ENCODE assay signal across 21 cellular contexts in genomic region chr9:128633601-128634000, GRCh38. TPM values are rescaled to one million over a fixed set of nuclear protein-coding genes. Genes with fewer than 3 reads are reported as not detected.
A peak's percentile ranks its signal among the peaks of the same experiment; 100 is the strongest.
DNase-seq lines count a peak whose midpoint lies in the region; TF ChIP-seq lines count a peak whose summit lies in the region.
"Had no signal": no experiment of that assay in that cellular context is flagged by ENCODE, and none has a peak within 500 bp of the region (broad histone marks: within the 10 kb centered on the region; RNA-seq: fewer than 3 reads in every experiment).

No MANE protein-coding gene starts in this region.

- no peak overlapping the region for H2AK5ac ChIP-seq in neuronal stem cell (ENCODE audit: low read depth, low read length)

- H2BK12ac ChIP-seq in neuronal stem cell (ENCODE audit: low read length), result no peak overlapping the region

- TF ChIP-seq CTCF in Caco-2 (IDR thresholded peaks at IDR 0.05; ENCODE audit: insufficient read depth in 1 of 2, low read depth in 1 of 2, low read length in 1 of 2, severe bottlenecking in 1 of 2, unreplicated experiment in 1 of 2), result no peak
- no peak for TF ChIP-seq CTCF in chondrocyte (IDR thresholded peaks at IDR 0.05)
- TF ChIP-seq CTCF in neural crest cell (conservative IDR thresholded peaks at IDR 0.05), result no peak

- no peak overlapping the region for H3K14ac ChIP-seq in neuronal stem cell (ENCODE audit: low read length)

- H3K79me1 ChIP-seq in neuronal stem cell (ENCODE audit: low read depth, low read length), result peaks cover 12% of the 10 kb centered on the region

- DNase-seq in Caco-2 (no peak), Karpas-422 (peak; percentile 46), chondrocyte (ENCODE audit: low spot score) (no peak), neural crest cell (ENCODE audit: low read depth, low spot score) (no peak), Ammon's horn (ENCODE audit: low spot score) (no peak), neuronal stem cell (ENCODE audit: low spot score) (no peak), NCI-H774 (lab: John Stamatoyannopoulos, UW) (no peak)
- DNase-seq: activated effector memory CD4-positive, alpha-beta T cell treated with Interleukin-2 at 50 U/mL for 16 hours; dorsolateral prefrontal cortex; erythroblast; foreskin keratinocyte; hypothalamus; NCI-H1417 treated with DMSO at 0.1 percent for 48 hours; NCI-H2107; SHP77 treated with DMSO at 0.1 percent for 48 hours; stimulated activated CD4-positive, alpha-beta T cell treated with anti-CD3 and anti-CD28 coated beads, Interleukin-2, amount 100 ng/mL, for 48 hours; upper lobe of right lung; WERI-Rb-1 had no signal

- peak overlapping the region; percentile 95 for H3K27ac Mint-ChIP-seq in Caco-2 (ENCODE audit: unreplicated experiment)
- peak overlapping the region; percentile 85 for H3K27ac Mint-ChIP-seq in chondrocyte (ENCODE audit: unreplicated experiment)
- H3K27ac Mint-ChIP-seq in neural crest cell (ENCODE audit: unreplicated experiment), result no peak overlapping the region

- H4K8ac ChIP-seq in neuronal stem cell (ENCODE audit: low read depth, low read length), result no peak overlapping the region

- H3K4me1 Mint-ChIP-seq in Caco-2 (ENCODE audit: low read depth, unreplicated experiment) (peaks cover 12% of the 10 kb centered on the region), chondrocyte (ENCODE audit: low read depth) (peaks cover 35% of the 10 kb centered on the region), neural crest cell (peaks cover 5% of the 10 kb centered on the region)

- H3K27ac ChIP-seq in Karpas-422 (ENCODE audit: low read length), result no peak overlapping the region
- H3K27ac ChIP-seq in neuronal stem cell (replicated peaks; ENCODE audit: low read length), result no peak overlapping the region
- H3K27ac ChIP-seq: BLaER1, foreskin keratinocyte, WERI-Rb-1 had no signal

- H3K79me2 ChIP-seq in Karpas-422 (ENCODE audit: low read length), result no peaks in the 10 kb centered on the region

- no peaks in the 10 kb centered on the region for H3K9me2 ChIP-seq in Karpas-422 (replicated peaks; ENCODE audit: insufficient read depth, low read length)

- H3K4me3 ChIP-seq in Caco-2 (ENCODE audit: low read depth, low read length) (no peak overlapping the region), Karpas-422 (ENCODE audit: low read length) (no peak overlapping the region), neuronal stem cell (ENCODE audit: low read length in 2 of 2) (no peak overlapping the region)
- H3K4me3 ChIP-seq: adrenal gland, BLaER1, dorsolateral prefrontal cortex, smooth muscle cell had no signal

- H4K20me1 ChIP-seq in Karpas-422 (ENCODE audit: insufficient read depth, low read depth, low read length), result no peaks in the 10 kb centered on the region

- H3K36me3 ChIP-seq in Caco-2 (ENCODE audit: control insufficient read depth, insufficient read depth, low read length) (peaks cover 9% of the 10 kb centered on the region), Karpas-422 (ENCODE audit: insufficient read depth, low read length) (0 out of 2 replicates have a peak, but pooled peaks cover 6% of the 10 kb centered on the region), neuronal stem cell (replicated peaks in 1 of 2; ENCODE audit: control insufficient read depth in 2 of 2, insufficient read depth in 2 of 2, low read length in 2 of 2) (peaks cover 52 to 97% of the 10 kb centered on the region in 2 donors)

- no peak overlapping the region for H2BK5ac ChIP-seq in neuronal stem cell (ENCODE audit: low read length)

- WGBS in neuronal stem cell (ENCODE audit: extremely low coverage in 2 of 2, insufficient read length in 2 of 2, insufficient replicate concordance in 1 of 2), 2 donors, result no CpG with 5 or more reads among the region's 11 CpGs

- POLR2A ChIA-PET in Caco-2 (lab: Charles Lee), result no interaction called here

- no peak overlapping the region for H3K23ac ChIP-seq in neuronal stem cell (ENCODE audit: low read depth, low read length, poor library complexity)

- no peaks in the 10 kb centered on the region for H3K27me3 Mint-ChIP-seq in Caco-2 (ENCODE audit: insufficient read depth, unreplicated experiment)
- no peaks in the 10 kb centered on the region for H3K27me3 Mint-ChIP-seq in chondrocyte (ENCODE audit: low read depth)
- peaks cover 2% of the 10 kb centered on the region for H3K27me3 Mint-ChIP-seq in neural crest cell (ENCODE audit: low read depth)

- BruUV-seq in Caco-2 (replicated peaks; lab: Mats Ljungman, UMichigan), result TSS peak; percentile 49

- no peaks in the 10 kb centered on the region for H3K9me3 Mint-ChIP-seq in Caco-2 (ENCODE audit: unreplicated experiment)
- H3K9me3 Mint-ChIP-seq in chondrocyte (ENCODE audit: low read depth), result no peaks in the 10 kb centered on the region
- no peaks in the 10 kb centered on the region for H3K9me3 Mint-ChIP-seq in neural crest cell

- H4K91ac ChIP-seq in neuronal stem cell (ENCODE audit: low read depth, low read length, poor library complexity), result no peak overlapping the region

- H3K4me1 ChIP-seq in Caco-2, result peaks cover 26% of the 10 kb centered on the region
- no peaks in the 10 kb centered on the region for H3K4me1 ChIP-seq in Karpas-422 (ENCODE audit: low read length)
- peaks cover 0 to 8% of the 10 kb centered on the region in 2 donors for H3K4me1 ChIP-seq in neuronal stem cell (ENCODE audit: control insufficient read depth in 2 of 2, insufficient read depth in 1 of 2, low read depth in 1 of 2, low read length in 2 of 2)

- H3K18ac ChIP-seq in neuronal stem cell (ENCODE audit: low read length), result no peak overlapping the region

- H3K9me3 ChIP-seq in Caco-2 (no peaks in the 10 kb centered on the region), Karpas-422 (ENCODE audit: low read length) (no peaks in the 10 kb centered on the region), neuronal stem cell (replicated peaks in 1 of 2; ENCODE audit: control insufficient read depth in 2 of 2, insufficient read depth in 1 of 2, low read depth in 1 of 2, low read length in 2 of 2) (no peaks in the 10 kb centered on the region)
- H3K9me3 ChIP-seq: adrenal gland, BLaER1, upper lobe of right lung had no signal

- H3K27me3 ChIP-seq in Caco-2 (replicated peaks; ENCODE audit: control insufficient read depth, insufficient read depth, low read length) (no peaks in the 10 kb centered on the region), Karpas-422 (ENCODE audit: low read length) (no peaks in the 10 kb centered on the region), neuronal stem cell (ENCODE audit: control insufficient read depth in 3 of 3, insufficient read depth in 3 of 3, low read depth in 1 of 3, low read length in 3 of 3) (no peaks in the 10 kb centered on the region)
- H3K27me3 ChIP-seq: adrenal gland, BLaER1, dorsolateral prefrontal cortex, foreskin keratinocyte, upper lobe of right lung had no signal

- CTCF ChIA-PET in Caco-2 (lab: Charles Lee), result no interaction called here

- no peak overlapping the region for H2BK15ac ChIP-seq in neuronal stem cell (ENCODE audit: low read length)

- H3K4me3 Mint-ChIP-seq in Caco-2 (ENCODE audit: unreplicated experiment) (no peak overlapping the region), chondrocyte (ENCODE audit: unreplicated experiment) (no peak overlapping the region), neural crest cell (peak overlapping the region; percentile 47)

- H3K4ac ChIP-seq in neuronal stem cell (ENCODE audit: low read length), result no peak overlapping the region

- intact Hi-C loops in Caco-2 (cut with micrococcal nuclease; ENCODE audit: unreplicated experiment), result no loop called here

- H3K4me2 ChIP-seq in Karpas-422 (ENCODE audit: low read depth, low read length, poor library complexity, severe bottlenecking), result no peak overlapping the region
- H3K4me2 ChIP-seq in neuronal stem cell (ENCODE audit: insufficient read depth, low read length, poor library complexity, severe bottlenecking), result no peak overlapping the region
- H3K4me2 ChIP-seq: BLaER1, smooth muscle cell had no signal

- no peak overlapping the region for H2AFZ ChIP-seq in Karpas-422 (ENCODE audit: low read length)
- no peak overlapping the region for H2AFZ ChIP-seq in neuronal stem cell (ENCODE audit: low read length)

- peaks cover 93% of the 10 kb centered on the region for H3K36me3 Mint-ChIP-seq in Caco-2 (ENCODE audit: insufficient read depth, unreplicated experiment)
- peaks cover 33% of the 10 kb centered on the region for H3K36me3 Mint-ChIP-seq in chondrocyte (ENCODE audit: low read depth)
- H3K36me3 Mint-ChIP-seq in neural crest cell (ENCODE audit: low read depth), result peaks cover 7% of the 10 kb centered on the region

- H3K9ac ChIP-seq in Karpas-422 (ENCODE audit: low read length) (no peak overlapping the region), neuronal stem cell (ENCODE audit: low read depth, low read length, poor library complexity) (no peak overlapping the region)
- H3K9ac ChIP-seq: BLaER1 had no signal

- no peak overlapping the region for H2BK120ac ChIP-seq in neuronal stem cell (ENCODE audit: low read depth, low read length)

RNA-seq across cellular contexts. Expression of gene DYNC2I2, which starts 23.0 kb away (rescaled TPM):
- total RNA-seq in Caco-2 (2022), result 80.2 and 80.8 TPM in 2 replicates
- 38.9 and 73.2 TPM in 2 replicates for total RNA-seq in Karpas-422 (2014; rRNA removed; shearing (Covaris generic); ENCODE audit: low replicate concordance)
- 23.4 to 41.0 TPM (median 24.0 TPM) in 3 replicates for total RNA-seq in chondrocyte
- 120 and 128 TPM in 2 replicates for total RNA-seq in neural crest cell
- polyA plus RNA-seq in neuronal stem cell (2013, experiment 1 of 2), result 41.3 TPM
- 40.8 TPM for polyA plus RNA-seq in neuronal stem cell (2013, experiment 2 of 2)

RNA-seq across cellular contexts. Expression of gene SET, which starts 55.4 kb away (rescaled TPM):
- total RNA-seq in Caco-2 (2022), result 710 and 745 TPM in 2 replicates
- 378 and 638 TPM in 2 replicates for total RNA-seq in Karpas-422 (2014; rRNA removed; shearing (Covaris generic); ENCODE audit: low replicate concordance)
- total RNA-seq in chondrocyte, result 235 to 266 TPM (median 255 TPM) in 3 replicates
- 891 and 930 TPM in 2 replicates for total RNA-seq in neural crest cell
- polyA plus RNA-seq in neuronal stem cell (2013, experiment 1 of 2), result 683 TPM
- 718 TPM for polyA plus RNA-seq in neuronal stem cell (2013, experiment 2 of 2)
